Comparison of ENCODE assay signal across 9 cellular contexts in the genomic region with DNA sequence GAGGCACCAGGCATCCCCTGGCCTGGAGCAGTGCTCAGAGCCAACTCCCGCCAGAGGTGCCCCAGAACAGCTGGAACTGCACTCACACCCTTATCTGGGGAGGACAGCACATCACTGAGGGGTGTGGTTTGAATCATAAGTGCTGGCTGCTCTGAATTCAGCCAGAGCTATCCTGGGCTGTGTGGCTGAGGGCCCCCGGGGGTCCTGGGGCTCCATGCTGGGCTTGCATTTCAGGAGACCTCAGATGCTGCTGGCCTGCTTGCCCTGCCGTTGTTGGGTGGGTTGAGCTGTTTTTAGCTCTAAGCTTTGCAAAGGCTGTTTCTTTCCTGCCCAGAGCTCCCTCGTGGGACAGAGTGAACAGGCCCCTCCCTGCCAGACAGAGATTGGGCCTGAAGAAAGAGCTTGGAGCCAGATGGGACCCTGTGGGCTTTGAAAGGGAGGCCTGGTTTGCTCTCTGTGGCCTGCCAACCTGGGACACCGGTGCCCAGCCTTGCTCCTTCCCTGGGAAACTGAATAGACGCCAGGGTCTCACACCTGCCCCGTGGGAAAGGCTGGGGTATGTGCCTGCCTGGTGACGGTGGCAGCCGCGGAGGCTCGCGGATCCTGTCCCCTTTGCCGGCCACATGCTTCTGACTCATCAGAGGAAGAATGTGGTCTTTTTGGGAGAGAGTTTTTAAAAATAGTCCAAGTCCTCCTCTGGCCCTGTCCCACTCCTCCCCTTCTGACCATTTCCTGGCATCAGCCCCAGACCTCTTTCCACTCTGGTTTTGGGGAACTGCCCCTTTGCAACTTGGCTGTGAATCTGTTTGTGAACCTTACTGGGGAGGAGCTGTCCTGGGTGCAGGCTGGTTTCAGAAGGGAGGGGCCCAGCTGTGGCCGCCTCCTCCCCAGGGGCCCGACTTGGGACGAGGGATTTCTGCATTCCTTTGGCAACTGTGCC. TPM values are rescaled to one million over a fixed set of nuclear protein-coding genes. Genes with fewer than 3 reads are reported as not detected.
DNase-seq lines count a peak whose midpoint lies in the region; ATAC-seq, FAIRE-seq and TF ChIP-seq lines count a peak whose summit lies in the region.
"Had no signal": no experiment of that assay in that cellular context is flagged by ENCODE, and none has a peak within 500 bp of the region (broad histone marks: within the 10 kb centered on the region; RNA-seq: fewer than 3 reads in every experiment).

No MANE protein-coding gene starts in this region.

- H3K36me3 ChIP-seq in astrocyte (ENCODE audit: insufficient read depth, low read length) (no peaks in the 10 kb centered on the region), iPS-15b (ENCODE audit: control insufficient read depth, insufficient read depth, low read length) (no peaks in the 10 kb centered on the region)

- peak; percentile 47 for FAIRE-seq in astrocyte (lab: Jason Lieb, UNC)

- no peaks in the 10 kb centered on the region for H3K27me3 Mint-ChIP-seq in astrocyte (ENCODE audit: low read depth, unreplicated experiment)
- H3K27me3 Mint-ChIP-seq in activated T-cell treated with anti-CD3 and anti-CD28 coated beads, Interleukin-2, amount 50 U/mL, for 4 hours (ENCODE audit: low read depth) = peaks cover 8% of the 10 kb centered on the region

- H3K4me3 ChIP-seq in astrocyte (ENCODE audit: insufficient read depth, low read depth, low read length) = no peak overlapping the region
- no peak overlapping the region for H3K4me3 ChIP-seq in iPS-15b (ENCODE audit: low read depth, low read length)
- no peak overlapping the region for H3K4me3 ChIP-seq in skin epidermis

- no peak for ATAC-seq in activated T-cell treated with anti-CD3 and anti-CD28 coated beads, Interleukin-2, amount 50 U/mL, for 4 hours
- no peak for ATAC-seq in GM18517 (IDR thresholded peaks at IDR 0.05; ENCODE audit: unreplicated experiment)

- H3K27me3 ChIP-seq in astrocyte (ENCODE audit: insufficient read depth, low read length) (no peaks in the 10 kb centered on the region), iPS-15b (ENCODE audit: control insufficient read depth, insufficient read depth, low read length) (no peaks in the 10 kb centered on the region)

- peak overlapping the region; percentile 16 for H3K4me3 Mint-ChIP-seq in astrocyte (ENCODE audit: unreplicated experiment)
- H3K4me3 Mint-ChIP-seq in activated T-cell treated with anti-CD3 and anti-CD28 coated beads, Interleukin-2, amount 50 U/mL, for 4 hours = no peak overlapping the region
- H3K4me3 Mint-ChIP-seq: activated naive CD8-positive, alpha-beta T cell treated with anti-CD3 and anti-CD28 coated beads for 36 hours had no signal

- H3K9ac ChIP-seq in astrocyte (ENCODE audit: low read length) (peak overlapping the region; percentile 74), iPS-15b (ENCODE audit: low read depth, low read length) (peak overlapping the region; percentile 28)

- peak; percentile 87 for DNase-seq in HCEC 1CT
- DNase-seq in astrocyte (ENCODE audit: low read depth) = peak; percentile 88
- no peak for DNase-seq in activated T-cell treated with anti-CD3 and anti-CD28 coated beads, Interleukin-2, amount 50 U/mL, for 4 hours
- no peak for DNase-seq in NCI-H69 (lab: John Stamatoyannopoulos, UW)
- no peak for DNase-seq in central memory CD4-positive, alpha-beta T cell
- DNase-seq: activated naive CD8-positive, alpha-beta T cell treated with anti-CD3 and anti-CD28 coated beads for 36 hours had no signal

- H3K4me2 ChIP-seq in astrocyte (ENCODE audit: low read length) = peak overlapping the region; percentile 61

- peaks cover 41% of the 10 kb centered on the region for H3K4me1 Mint-ChIP-seq in astrocyte (ENCODE audit: low read depth, unreplicated experiment)
- no peaks in the 10 kb centered on the region for H3K4me1 Mint-ChIP-seq in activated T-cell treated with anti-CD3 and anti-CD28 coated beads, Interleukin-2, amount 50 U/mL, for 4 hours (ENCODE audit: low read depth)
- H3K4me1 Mint-ChIP-seq: activated naive CD8-positive, alpha-beta T cell treated with anti-CD3 and anti-CD28 coated beads for 36 hours had no signal

- H3K9me3 ChIP-seq in astrocyte (ENCODE audit: insufficient read depth, low read depth, low read length) (no peaks in the 10 kb centered on the region), iPS-15b (ENCODE audit: control insufficient read depth, insufficient read depth, low read length) (no peaks in the 10 kb centered on the region)

- H2AFZ ChIP-seq in astrocyte (ENCODE audit: low read depth, low read length) = peak overlapping the region; percentile 46

- no peak for TF ChIP-seq CTCF in astrocyte (IDR thresholded peaks at IDR 0.05; ENCODE audit: insufficient read depth, low read depth, low read length)

- peaks cover 2% of the 10 kb centered on the region for H3K36me3 Mint-ChIP-seq in astrocyte (ENCODE audit: low read depth, unreplicated experiment)
- H3K36me3 Mint-ChIP-seq in activated T-cell treated with anti-CD3 and anti-CD28 coated beads, Interleukin-2, amount 50 U/mL, for 4 hours (ENCODE audit: insufficient read depth) = no peaks in the 10 kb centered on the region
- H3K36me3 Mint-ChIP-seq: activated naive CD8-positive, alpha-beta T cell treated with anti-CD3 and anti-CD28 coated beads for 36 hours had no signal

- H3K79me2 ChIP-seq in astrocyte (ENCODE audit: insufficient read depth, low read length) = peaks cover 25% of the 10 kb centered on the region

- H3K4me1 ChIP-seq in astrocyte (ENCODE audit: insufficient read depth, low read length) = peaks cover 21% of the 10 kb centered on the region
- H3K4me1 ChIP-seq in iPS-15b (ENCODE audit: control insufficient read depth, insufficient read depth, low read length) = peaks cover 45% of the 10 kb centered on the region

- peaks cover 1% of the 10 kb centered on the region for H3K9me3 Mint-ChIP-seq in astrocyte (ENCODE audit: unreplicated experiment)
- H3K9me3 Mint-ChIP-seq in activated T-cell treated with anti-CD3 and anti-CD28 coated beads, Interleukin-2, amount 50 U/mL, for 4 hours = no peaks in the 10 kb centered on the region
- H3K9me3 Mint-ChIP-seq: activated naive CD8-positive, alpha-beta T cell treated with anti-CD3 and anti-CD28 coated beads for 36 hours had no signal

- peak overlapping the region; percentile 91 for H3K27ac Mint-ChIP-seq in astrocyte (ENCODE audit: unreplicated experiment)
- H3K27ac Mint-ChIP-seq: activated naive CD8-positive, alpha-beta T cell treated with anti-CD3 and anti-CD28 coated beads for 36 hours had no signal

- peaks cover 85% of the 10 kb centered on the region for H4K20me1 ChIP-seq in astrocyte (ENCODE audit: insufficient read depth, low read length)

- H3K27ac ChIP-seq in astrocyte (ENCODE audit: low read depth, low read length) (peak overlapping the region; percentile 89), skin epidermis (peak overlapping the region in 20 of 21 experiments; percentile 51 to 95 (median 80))

RNA-seq across cellular contexts. Expression of a gene that starts 30.0 kb away (rescaled TPM):
- total RNA-seq in astrocyte = 14.2 and 15.7 TPM in 2 replicates
- total RNA-seq in activated T-cell treated with anti-CD3 and anti-CD28 coated beads, Interleukin-2, amount 50 U/mL, for 4 hours = under 1 TPM in 2 of 3 donors, not detected in 1; 0.08 to 0.24 TPM
- total RNA-seq: activated naive CD8-positive, alpha-beta T cell treated with anti-CD3 and anti-CD28 coated beads for 36 hours had no signal

Comparison
In these comparisons a context has a peak if more than half of its experiments do, and no peak if none do; other contexts are left out.
1. DNase-seq: peak in HCEC 1CT (single experiment) and astrocyte (single experiment); none in activated T-cell treated with anti-CD3 and anti-CD28 coated beads, Interleukin-2, amount 50 U/mL, for 4 hours (single experiment), NCI-H69 (single experiment) and central memory CD4-positive, alpha-beta T cell (single experiment).
2. RNA of a gene that starts 30.0 kb away (total RNA-seq): 14.2 to 15.7 TPM in astrocyte; 0.08 to 0.24 TPM in activated T-cell treated with anti-CD3 and anti-CD28 coated beads, Interleukin-2, amount 50 U/mL, for 4 hours; every median in the first group is over 10 times any median in the second.